2 cellular contexts compared by ENCODE assay signal in genomic region chr17:44773140-44773539, GRCh38.
TF ChIP-seq lines count a peak whose summit lies in the region.

No MANE protein-coding gene starts in this region.

TF ChIP-seq in HepG2, 621 proteins besides CTCF, POLR2A, EP300 and RAD21:
- TF ChIP-seq RFX1 (IDR thresholded peaks at IDR 0.05) = peak; percentile 34; the same call in 1 of the 2 replicates
- no peak for TF ChIP-seq USF2 (IDR thresholded peaks at IDR 0.05; ENCODE audit: low read depth, low read length)
- no peak for TF ChIP-seq USF2 (CRISPR knock-in tag; IDR thresholded peaks at IDR 0.05; ENCODE audit: borderline replicate concordance)

TF ChIP-seq in K562, 482 proteins besides CTCF, POLR2A, EP300 and RAD21:
- TF ChIP-seq SP1 (CRISPR knock-in tag; IDR thresholded peaks at IDR 0.05) (no peak), RFX1 (IDR thresholded peaks at IDR 0.05) (peak; percentile 87), ESRRB (CRISPR knock-in tag; IDR thresholded peaks at IDR 0.05; ENCODE audit: borderline replicate concordance) (no peak), JUN (IDR thresholded peaks at IDR 0.05; ENCODE audit: borderline replicate concordance, low read depth, low read length) (no peak), JUN (CRISPR knock-in tag; IDR thresholded peaks at IDR 0.05; ENCODE audit: borderline replicate concordance) (no peak), ELK1 (CRISPR knock-in tag; IDR thresholded peaks at IDR 0.05) (no peak)
- TF ChIP-seq, protein P1, sequence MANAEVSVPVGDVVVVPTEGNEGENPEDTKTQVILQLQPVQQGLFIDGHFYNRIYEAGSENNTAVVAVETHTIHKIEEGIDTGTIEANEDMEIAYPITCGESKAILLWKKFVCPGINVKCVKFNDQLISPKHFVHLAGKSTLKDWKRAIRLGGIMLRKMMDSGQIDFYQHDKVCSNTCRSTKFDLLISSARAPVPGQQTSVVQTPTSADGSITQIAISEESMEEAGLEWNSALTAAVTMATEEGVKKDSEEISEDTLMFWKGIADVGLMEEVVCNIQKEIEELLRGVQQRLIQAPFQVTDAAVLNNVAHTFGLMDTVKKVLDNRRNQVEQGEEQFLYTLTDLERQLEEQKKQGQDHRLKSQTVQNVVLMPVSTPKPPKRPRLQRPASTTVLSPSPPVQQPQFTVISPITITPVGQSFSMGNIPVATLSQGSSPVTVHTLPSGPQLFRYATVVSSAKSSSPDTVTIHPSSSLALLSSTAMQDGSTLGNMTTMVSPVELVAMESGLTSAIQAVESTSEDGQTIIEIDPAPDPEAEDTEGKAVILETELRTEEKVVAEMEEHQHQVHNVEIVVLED (CRISPR knock-in tag; IDR thresholded peaks at IDR 0.05) = no peak
